ENCODE assay signal across 14 cellular contexts in genomic region chr2:179596018-179596417, GRCh38.
DNase-seq lines count a peak whose midpoint lies in the region; ATAC-seq and TF ChIP-seq lines count a peak whose summit lies in the region.
"Had no signal": no experiment of that assay in that cellular context is flagged by ENCODE, and none has a peak within 500 bp of the region (broad histone marks: within the 10 kb centered on the region; RNA-seq: fewer than 3 reads in every experiment).

No MANE protein-coding gene starts in this region.

- intact Hi-C loops in thyroid gland (cut with DNase I) = no loop called here

- TF ChIP-seq CTCF in 22Rv1 (IDR thresholded peaks at IDR 0.05) (no peak), astrocyte of the spinal cord (IDR thresholded peaks at IDR 0.05; ENCODE audit: low read depth, low read length) (no peak), kidney epithelial cell (IDR thresholded peaks at IDR 0.05; ENCODE audit: insufficient read depth, low read length, poor library complexity, severe bottlenecking) (no peak), thyroid gland (IDR thresholded peaks at IDR 0.05) (no peak)

- ATAC-seq in GM21367 (IDR thresholded peaks at IDR 0.05; ENCODE audit: unreplicated experiment) (no peak), GM21360 (IDR thresholded peaks at IDR 0.05; ENCODE audit: unreplicated experiment) (no peak)

- H3K36me3 ChIP-seq in kidney epithelial cell (ENCODE audit: control insufficient read depth, insufficient read depth, low read length) (no peaks in the 10 kb centered on the region), thyroid gland (no peaks in the 10 kb centered on the region)

- H3K9me3 ChIP-seq in thyroid gland = no peaks in the 10 kb centered on the region

- no peak for TF ChIP-seq POLR2A in thyroid gland (IDR thresholded peaks at IDR 0.05)

- no peaks in the 10 kb centered on the region for H3K27me3 ChIP-seq in kidney epithelial cell (ENCODE audit: control insufficient read depth, insufficient read depth, low read length)
- H3K27me3 ChIP-seq in thyroid gland = no peaks in the 10 kb centered on the region

- peak; percentile 53 for DNase-seq in HT1080 (ENCODE audit: low read depth)
- peak; percentile 69 for DNase-seq in astrocyte of the spinal cord (ENCODE audit: low read depth, low spot score)
- DNase-seq in kidney epithelial cell (ENCODE audit: low read depth) = peak; percentile 42
- no peak for DNase-seq in thyroid gland
- DNase-seq in medulla oblongata (ENCODE audit: extremely low spot score) = no peak
- DNase-seq: activated naive CD4-positive, alpha-beta T cell; Calu3; NCI-H2171; NK-92 treated with Interleukin-12 subunit alpha and Interleukin-12 subunit beta, amount 100 ng/mL, for 24 hours; occipital lobe had no signal

- H3K27ac ChIP-seq in 22Rv1 = peak overlapping the region; percentile 41
- H3K27ac ChIP-seq in thyroid gland = no peak overlapping the region
- H3K27ac ChIP-seq: VCaP had no signal

- H3K4me3 ChIP-seq in astrocyte of the spinal cord (ENCODE audit: low read depth, low read length) (no peak overlapping the region), kidney epithelial cell (ENCODE audit: low read depth, low read length) (no peak overlapping the region), thyroid gland (replicated peaks in 1 of 3) (no peak overlapping the region)

- in situ Hi-C loops in astrocyte of the spinal cord (cut with HindIII; ENCODE audit: low sequenced_read_pairs) = no loop called here

- 87 to 92% methylated on average over 1 of the region's 1 CpG for WGBS in thyroid gland, 2 donors

- no peaks in the 10 kb centered on the region for H3K4me1 ChIP-seq in thyroid gland

Comparison
In these comparisons a context has a peak if more than half of its experiments do, and no peak if none do; other contexts are left out.
1. DNase-seq: peak in HT1080 (single experiment), astrocyte of the spinal cord (single experiment) and kidney epithelial cell (single experiment); none in thyroid gland (0 of 2) and medulla oblongata (single experiment).